6 cellular contexts compared by ENCODE assay signal in the genomic region with DNA sequence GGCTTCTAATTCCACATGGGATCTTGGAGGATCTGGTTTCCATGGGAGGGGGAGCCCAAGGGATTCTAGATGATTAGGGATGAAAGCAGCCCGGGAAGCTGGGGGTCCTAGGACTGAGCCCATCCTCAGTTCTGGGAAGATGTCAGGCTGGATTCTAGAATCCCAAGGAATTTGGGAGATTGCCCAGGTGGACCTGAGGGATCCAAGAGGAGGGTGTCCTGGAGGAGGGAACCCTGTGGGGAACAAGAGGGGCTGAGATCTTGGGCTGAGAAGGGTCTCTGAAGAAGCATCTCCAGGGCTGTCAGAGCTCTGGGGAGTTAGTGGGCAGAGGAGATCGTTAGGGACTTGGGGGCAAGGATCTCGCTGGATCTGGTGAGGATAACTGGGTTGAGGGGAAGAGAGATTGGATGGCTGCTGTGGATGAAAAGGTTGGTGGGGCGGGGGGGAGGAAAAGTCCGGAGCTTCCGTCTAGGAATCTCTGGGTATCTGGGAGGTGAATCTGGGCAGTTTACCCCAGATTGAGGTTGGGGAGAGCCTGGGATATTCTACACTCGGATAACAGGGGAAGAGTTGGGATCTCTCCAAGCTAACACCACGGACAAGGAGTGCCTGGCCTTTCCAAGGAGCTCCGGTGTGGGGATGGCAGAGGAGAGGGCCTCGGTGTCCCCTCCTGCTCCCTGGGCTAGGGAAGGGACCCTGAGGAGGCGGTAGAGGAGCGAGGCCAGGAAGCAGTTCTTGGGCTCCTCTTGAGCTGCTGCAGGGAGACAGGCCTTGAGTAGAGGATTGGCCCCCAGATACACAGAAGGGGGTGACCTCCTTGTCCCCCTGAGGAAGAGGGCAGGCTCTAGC.
DNase-seq lines count a peak whose midpoint lies in the region; ATAC-seq lines count a peak whose summit lies in the region.

No MANE protein-coding gene starts in this region.

- H3K9me3 ChIP-seq in effector memory CD4-positive, alpha-beta T cell (ENCODE audit: control insufficient read depth, low read length): no peaks in the 10 kb centered on the region

- H3K9me3 Mint-ChIP-seq in stimulated activated effector memory CD8-positive, alpha-beta T cell treated with anti-CD3 and anti-CD28 coated beads, Interleukin-12 subunit alpha, Interleukin-12 subunit beta, amount 100 ng/mL, for 72 hours: no peaks in the 10 kb centered on the region

- H3K4me1 ChIP-seq in effector memory CD4-positive, alpha-beta T cell (ENCODE audit: control insufficient read depth, insufficient read depth, low read length, poor library complexity, severe bottlenecking): peaks cover 8% of the 10 kb centered on the region

- peak overlapping the region; percentile 70 for H3K4me3 Mint-ChIP-seq in stimulated activated effector memory CD8-positive, alpha-beta T cell treated with anti-CD3 and anti-CD28 coated beads, Interleukin-12 subunit alpha, Interleukin-12 subunit beta, amount 100 ng/mL, for 72 hours

- ATAC-seq in stimulated activated effector memory CD8-positive, alpha-beta T cell treated with anti-CD3 and anti-CD28 coated beads, Interleukin-12 subunit alpha, Interleukin-12 subunit beta, amount 100 ng/mL, for 72 hours: no peak

- peaks cover 31% of the 10 kb centered on the region for H3K36me3 Mint-ChIP-seq in stimulated activated effector memory CD8-positive, alpha-beta T cell treated with anti-CD3 and anti-CD28 coated beads, Interleukin-12 subunit alpha, Interleukin-12 subunit beta, amount 100 ng/mL, for 72 hours

- H3K27me3 ChIP-seq in effector memory CD4-positive, alpha-beta T cell (replicated peaks; ENCODE audit: control insufficient read depth, insufficient read depth, low read length, poor library complexity, severe bottlenecking): no peaks in the 10 kb centered on the region

- H3K4me1 Mint-ChIP-seq in stimulated activated effector memory CD8-positive, alpha-beta T cell treated with anti-CD3 and anti-CD28 coated beads, Interleukin-12 subunit alpha, Interleukin-12 subunit beta, amount 100 ng/mL, for 72 hours: peaks cover 44% of the 10 kb centered on the region

- H3K27ac ChIP-seq in effector memory CD4-positive, alpha-beta T cell (ENCODE audit: insufficient read depth, low read length, poor library complexity, severe bottlenecking): peak overlapping the region; percentile 23

- peak overlapping the region; percentile 75 for H3K27ac Mint-ChIP-seq in stimulated activated effector memory CD8-positive, alpha-beta T cell treated with anti-CD3 and anti-CD28 coated beads, Interleukin-12 subunit alpha, Interleukin-12 subunit beta, amount 100 ng/mL, for 72 hours

- DNase-seq in NCI-H82 (lab: John Stamatoyannopoulos, UW) (peak; percentile 29), NCI-H82 treated with DMSO at 0.1 percent for 48 hours (lab: John Stamatoyannopoulos, UW; ENCODE audit: unreplicated experiment) (no peak), iPS-NIHi11 (ENCODE audit: low spot score) (no peak), activated gamma-delta T cell (lab: John Stamatoyannopoulos, UW) (no peak)
- DNase-seq in effector memory CD4-positive, alpha-beta T cell: no peak
- no peak for DNase-seq in stimulated activated effector memory CD8-positive, alpha-beta T cell treated with anti-CD3 and anti-CD28 coated beads, Interleukin-12 subunit alpha, Interleukin-12 subunit beta, amount 100 ng/mL, for 72 hours (ENCODE audit: low spot score in 2 of 2)

- H3K36me3 ChIP-seq in effector memory CD4-positive, alpha-beta T cell (ENCODE audit: control insufficient read depth, insufficient read depth, low read length): peaks cover 3% of the 10 kb centered on the region

- no peak overlapping the region for H3K4me3 ChIP-seq in effector memory CD4-positive, alpha-beta T cell (ENCODE audit: insufficient read depth, low read depth, low read length, poor library complexity, severe bottlenecking)
